ENCODE assay signal across 8 cellular contexts in the genomic region with DNA sequence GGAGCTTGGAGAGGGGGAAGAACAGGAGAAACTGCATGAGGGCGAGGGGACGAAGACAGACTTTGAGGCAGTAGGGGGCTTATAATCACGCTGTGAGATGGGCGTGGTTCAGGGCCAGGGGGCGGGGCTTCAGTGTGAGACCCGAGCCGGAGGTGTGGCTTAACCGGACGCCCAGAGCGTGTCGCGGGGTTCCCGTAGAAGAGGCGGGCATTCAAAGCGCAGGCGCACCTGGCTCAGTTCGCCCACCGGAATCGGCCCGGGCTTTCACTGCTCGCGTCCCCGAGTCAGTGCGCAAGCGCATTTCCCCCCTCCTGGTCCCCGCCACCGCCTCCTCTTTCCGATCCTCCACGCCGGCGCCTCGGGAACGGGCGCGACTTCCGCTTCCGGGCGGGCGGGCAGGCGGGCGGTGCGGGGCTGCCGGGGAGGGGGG. TPM values are rescaled to one million over a fixed set of nuclear protein-coding genes. Genes with fewer than 3 reads are reported as not detected.
DNase-seq lines count a peak whose midpoint lies in the region; ATAC-seq and FAIRE-seq lines count a peak whose summit lies in the region.

No MANE protein-coding gene starts in this region.

- FAIRE-seq in HTR-8/SVneo (lab: Jason Lieb, UNC) = peak; percentile 80

- H3K4me3 ChIP-seq in effector memory CD4-positive, alpha-beta T cell (ENCODE audit: insufficient read depth, low read depth, low read length, poor library complexity, severe bottlenecking) = peak overlapping the region; percentile 52

- ATAC-seq in GM21381 (IDR thresholded peaks at IDR 0.05; ENCODE audit: unreplicated experiment) = peak; percentile 58

- H3K27me3 ChIP-seq in effector memory CD4-positive, alpha-beta T cell (replicated peaks; ENCODE audit: control insufficient read depth, insufficient read depth, low read length, poor library complexity, severe bottlenecking) = no peaks in the 10 kb centered on the region

- peaks cover 10% of the 10 kb centered on the region for H3K36me3 ChIP-seq in effector memory CD4-positive, alpha-beta T cell (ENCODE audit: control insufficient read depth, insufficient read depth, low read length)

- no peaks in the 10 kb centered on the region for H3K9me3 ChIP-seq in effector memory CD4-positive, alpha-beta T cell (ENCODE audit: control insufficient read depth, low read length)

- DNase-seq in COR-L47 (lab: John Stamatoyannopoulos, UW) = peak; percentile 99
- DNase-seq in HTR-8/SVneo (ENCODE audit: insufficient read length, low spot score) = peak; percentile 93
- DNase-seq in NOMO-1 (lab: John Stamatoyannopoulos, UW; ENCODE audit: unreplicated experiment in 2 of 2) = peak; percentile 88 to 89
- peak; percentile 97 to 98 for DNase-seq in activated CD8-positive, alpha-beta memory T cell treated with anti-CD3 and anti-CD28 coated beads for 4 hours (ENCODE audit: low read depth in 2 of 2)
- peak; percentile 96 to 98 (median 98) for DNase-seq in effector memory CD4-positive, alpha-beta T cell
- DNase-seq in mesenteric fat pad (ENCODE audit: low spot score) = peak; percentile 100
- DNase-seq in stimulated activated CD8-positive, alpha-beta memory T cell treated with anti-CD3 and anti-CD28 coated beads, Interleukin-12 subunit alpha, Interleukin-12 subunit beta, amount 100 ng/mL, for 4 hours (ENCODE audit: low read depth) = peak; percentile 97

- H3K27ac ChIP-seq in effector memory CD4-positive, alpha-beta T cell (ENCODE audit: insufficient read depth, low read length, poor library complexity, severe bottlenecking) = peak overlapping the region; percentile 93

- peaks cover 19% of the 10 kb centered on the region for H3K4me1 ChIP-seq in effector memory CD4-positive, alpha-beta T cell (ENCODE audit: control insufficient read depth, insufficient read depth, low read length, poor library complexity, severe bottlenecking)

RNA-seq across cellular contexts. Expression of a gene that starts 0.2 kb away (rescaled TPM):
- 12.0 TPM for total RNA-seq in mesenteric fat pad

RNA-seq across cellular contexts. Expression of a gene that starts 5.1 kb away (rescaled TPM):
- total RNA-seq in mesenteric fat pad = 19.1 TPM

RNA-seq across cellular contexts. Expression of a gene that starts 5.9 kb away (rescaled TPM):
- 12.8 TPM for total RNA-seq in mesenteric fat pad

RNA-seq across cellular contexts. Expression of a gene that starts 19.1 kb away (rescaled TPM):
- total RNA-seq in mesenteric fat pad = 4.5 TPM

RNA-seq across cellular contexts. Expression of a gene that starts 24.6 kb away (rescaled TPM):
- total RNA-seq in mesenteric fat pad = 10.9 TPM

Comparison
In these comparisons a context has a peak if more than half of its experiments do, and no peak if none do; other contexts are left out.
1. Peak in every context shown above with its lines: DNase-seq, ATAC-seq, H3K4me3 ChIP-seq and H3K27ac ChIP-seq.